ENCODE assay signal across 8 cellular contexts in genomic region chr6:3022765-3023662, GRCh38. TPM values are rescaled to one million over a fixed set of nuclear protein-coding genes. Genes with fewer than 3 reads are reported as not detected.
DNase-seq lines count a peak whose midpoint lies in the region; ATAC-seq and TF ChIP-seq lines count a peak whose summit lies in the region.

No MANE protein-coding gene starts in this region.

- H3K4me1 ChIP-seq in RWPE2 (ENCODE audit: insufficient read depth, poor library complexity, severe bottlenecking) (peaks cover 7% of the 10 kb centered on the region), mononuclear cell (ENCODE audit: insufficient read depth, low read length) (peaks cover 80% of the 10 kb centered on the region)

- H3K27me3 Mint-ChIP-seq in MCF 10A (ENCODE audit: insufficient read depth, unreplicated experiment) (no peaks in the 10 kb centered on the region), type B pancreatic cell (no peaks in the 10 kb centered on the region)

- H3K9me3 ChIP-seq in RWPE2 (ENCODE audit: severe bottlenecking) (no peaks in the 10 kb centered on the region), mononuclear cell (ENCODE audit: low read depth, low read length) (no peaks in the 10 kb centered on the region)

- H3K27me3 ChIP-seq in RWPE2 (ENCODE audit: insufficient read depth, poor library complexity, severe bottlenecking) = no peaks in the 10 kb centered on the region
- H3K27me3 ChIP-seq in mononuclear cell (ENCODE audit: insufficient read depth, low read length) = no peaks in the 10 kb centered on the region

- TSS peak; percentile 88 for BruUV-seq in MCF 10A (replicated peaks; lab: Mats Ljungman, UMichigan)

- H3K4me1 Mint-ChIP-seq in MCF 10A (ENCODE audit: insufficient read depth, unreplicated experiment) = peaks cover 16% of the 10 kb centered on the region
- peaks cover 16% of the 10 kb centered on the region for H3K4me1 Mint-ChIP-seq in type B pancreatic cell (ENCODE audit: unreplicated experiment)

- TF ChIP-seq CTCF in RWPE2 (IDR thresholded peaks at IDR 0.05; ENCODE audit: poor library complexity, severe bottlenecking) (no peak), MCF 10A (IDR thresholded peaks at IDR 0.05; ENCODE audit: unreplicated experiment) (no peak), type B pancreatic cell (conservative IDR thresholded peaks at IDR 0.05) (no peak)

- H3K36me3 Mint-ChIP-seq in MCF 10A (ENCODE audit: insufficient read depth, unreplicated experiment) (peaks cover 6% of the 10 kb centered on the region), type B pancreatic cell (peaks cover 17% of the 10 kb centered on the region)

- peaks cover 25% of the 10 kb centered on the region for H3K36me3 ChIP-seq in RWPE2 (ENCODE audit: low read depth)

- intact Hi-C loops in cardiac septum (cut with DNase I) = no loop called here
- intact Hi-C loops in Right ventricle myocardium inferior (cut with DNase I) = no loop called here
- intact Hi-C loops in MCF 10A (cut with micrococcal nuclease) = no loop called here

- H3K9me3 Mint-ChIP-seq in MCF 10A (ENCODE audit: unreplicated experiment) = no peaks in the 10 kb centered on the region
- peaks cover 7% of the 10 kb centered on the region for H3K9me3 Mint-ChIP-seq in type B pancreatic cell

- no peak for ATAC-seq in Right ventricle myocardium inferior
- peak; percentile 53 for ATAC-seq in RWPE2 (ENCODE audit: low read depth)
- ATAC-seq in GM21360 (IDR thresholded peaks at IDR 0.05; ENCODE audit: unreplicated experiment) = no peak

- peak overlapping the region; percentile 88 for H3K27ac ChIP-seq in RWPE2 (ENCODE audit: poor library complexity, severe bottlenecking)

- H3K4me3 Mint-ChIP-seq in MCF 10A (ENCODE audit: unreplicated experiment) (peak overlapping the region; percentile 74), type B pancreatic cell (peak overlapping the region; percentile 3)

- peak overlapping the region; percentile 96 for H3K27ac Mint-ChIP-seq in MCF 10A (ENCODE audit: low read depth, unreplicated experiment)
- peak overlapping the region; percentile 68 for H3K27ac Mint-ChIP-seq in type B pancreatic cell

- DNase-seq in cardiac septum (ENCODE audit: low spot score) = peak; percentile 84
- no peak for DNase-seq in Right ventricle myocardium inferior (ENCODE audit: missing footprints)
- DNase-seq in RWPE2 (ENCODE audit: low spot score) = no peak
- no peak for DNase-seq in MCF 10A (ENCODE audit: unreplicated experiment)
- no peak for DNase-seq in type B pancreatic cell (ENCODE audit: extremely low spot score, unreplicated experiment)
- no peak for DNase-seq in dedifferentiated amniotic fluid mesenchymal stem cell (ENCODE audit: extremely low spot score)

- CTCF ChIA-PET in MCF 10A (lab: Yijun Ruan, JAX) = interaction anchor here (0.6 to 1.5 kb wide), 4 partner anchors 25 to 954 kb away, joined by 3 read pairs; no protein-coding TSS in a partner anchor

- peak overlapping the region; percentile 35 for H3K4me3 ChIP-seq in RWPE2 (ENCODE audit: severe bottlenecking)
- peak overlapping the region; percentile 41 for H3K4me3 ChIP-seq in mononuclear cell (ENCODE audit: low read length)

- POLR2A ChIA-PET in MCF 10A (lab: Yijun Ruan, JAX) = interaction anchor here (0.7 to 4.1 kb wide), 10 partner anchors 9 to 257 kb away, joined by 3 to 37 read pairs (median 4); partner anchors contain the start of genes NQO2 and WRNIP1

RNA-seq across cellular contexts. Expression of gene NQO2, which starts 23.3 kb away (rescaled TPM):
- total RNA-seq in cardiac septum (37.9 TPM), Right ventricle myocardium inferior (57.5 TPM), MCF 10A (2022) (18.6 and 20.0 TPM in 2 replicates), mononuclear cell (14.5 TPM), type B pancreatic cell (ENCODE audit: low replicate concordance) (19.1 and 19.5 TPM in 2 replicates)

RNA-seq across cellular contexts. Expression of gene RIPK1, which starts 45.3 kb away (rescaled TPM):
- total RNA-seq in cardiac septum = 8.2 TPM
- 6.9 TPM for total RNA-seq in Right ventricle myocardium inferior
- total RNA-seq in MCF 10A (2022) = 16.8 and 21.2 TPM in 2 replicates
- total RNA-seq in mononuclear cell = 19.0 TPM
- total RNA-seq in type B pancreatic cell (ENCODE audit: low replicate concordance) = 14.7 and 16.3 TPM in 2 replicates

RNA-seq across cellular contexts. Expression of gene SERPINB6, which starts 51.6 kb away (rescaled TPM):
- total RNA-seq in cardiac septum = 171 TPM
- 275 TPM for total RNA-seq in Right ventricle myocardium inferior
- total RNA-seq in MCF 10A (2022) = 68.5 and 75.6 TPM in 2 replicates
- 58.4 TPM for total RNA-seq in mononuclear cell
- 57.5 and 61.2 TPM in 2 replicates for total RNA-seq in type B pancreatic cell (ENCODE audit: low replicate concordance)
